In genomic region chr5:94111209-94112004, GRCh38 we compare ENCODE assay signal across 1 cellular context.
A peak's percentile ranks its signal among the peaks of the same experiment; 100 is the strongest.
TF ChIP-seq lines count a peak whose summit lies in the region.

No MANE protein-coding gene starts in this region.

TF ChIP-seq in HepG2, 621 proteins besides CTCF, POLR2A, EP300 and RAD21 (continued from another document and continues in another):
- TF ChIP-seq ZBTB49 (CRISPR knock-in tag; IDR thresholded peaks at IDR 0.05; ENCODE audit: borderline replicate concordance) (no peak), ZNF576 (CRISPR knock-in tag; IDR thresholded peaks at IDR 0.05) (no peak), GABPA (IDR thresholded peaks at IDR 0.05; ENCODE audit: low read depth, low read length) (peak; percentile 51), GABPA (CRISPR knock-in tag; IDR thresholded peaks at IDR 0.05; ENCODE audit: low read depth) (peak; percentile 91), AHDC1 (CRISPR knock-in tag; IDR thresholded peaks at IDR 0.05; ENCODE audit: borderline replicate concordance) (no peak; the same call in 1 of the 2 replicates), ARHGAP35 (CRISPR knock-in tag; IDR thresholded peaks at IDR 0.05; ENCODE audit: borderline replicate concordance) (no peak), PBX2 (CRISPR knock-in tag; IDR thresholded peaks at IDR 0.05) (no peak; the same call in 1 of the 2 replicates), ATF2 (CRISPR knock-in tag; IDR thresholded peaks at IDR 0.05) (peak; percentile 80), MEIS1 (CRISPR knock-in tag; IDR thresholded peaks at IDR 0.05; ENCODE audit: borderline replicate concordance) (peak; percentile 81), ZNF773 (CRISPR knock-in tag; IDR thresholded peaks at IDR 0.05; ENCODE audit: borderline replicate concordance) (0 out of 2 replicates have a peak, but pooled peaks have one; percentile 16), ZNF432 (CRISPR knock-in tag; IDR thresholded peaks at IDR 0.05; ENCODE audit: borderline replicate concordance) (no peak), ZNF335 (CRISPR knock-in tag; IDR thresholded peaks at IDR 0.05) (peak; percentile 95), HOMEZ (CRISPR knock-in tag; IDR thresholded peaks at IDR 0.05; ENCODE audit: low read depth) (peak; percentile 97), ZNF891 (CRISPR knock-in tag; IDR thresholded peaks at IDR 0.05) (peak; percentile 94), CSRNP2 (CRISPR knock-in tag; conservative IDR thresholded peaks at IDR 0.05; ENCODE audit: low read depth) (no peak), MED13 (CRISPR knock-in tag; IDR thresholded peaks at IDR 0.05) (no peak), ZNF431 (CRISPR knock-in tag; IDR thresholded peaks at IDR 0.05; ENCODE audit: borderline replicate concordance, low read depth) (no peak; the same call in 1 of the 2 replicates), RFX1 (IDR thresholded peaks at IDR 0.05) (no peak), ZNF350 (CRISPR knock-in tag; IDR thresholded peaks at IDR 0.05; ENCODE audit: borderline replicate concordance, low read depth) (peak; percentile 94), WIZ (CRISPR knock-in tag; IDR thresholded peaks at IDR 0.05) (no peak; the same call in 1 of the 2 replicates), NFATC3 (CRISPR knock-in tag; IDR thresholded peaks at IDR 0.05) (no peak), DRAP1 (CRISPR knock-in tag; IDR thresholded peaks at IDR 0.05) (peak; percentile 80), ZNF644 (CRISPR knock-in tag; IDR thresholded peaks at IDR 0.05; ENCODE audit: low read depth) (peak; percentile 39), DMAP1 (CRISPR knock-in tag; IDR thresholded peaks at IDR 0.05) (peak; percentile 85), MIER3 (CRISPR knock-in tag; IDR thresholded peaks at IDR 0.05; ENCODE audit: borderline replicate concordance) (peak; percentile 74; the same call in 1 of the 2 replicates), FOXK2 (IDR thresholded peaks at IDR 0.05) (peak; percentile 81), ZBED4 (CRISPR knock-in tag; IDR thresholded peaks at IDR 0.05; ENCODE audit: borderline replicate concordance) (peak; percentile 79; the same call in 1 of the 2 replicates), ISL2 (CRISPR knock-in tag; IDR thresholded peaks at IDR 0.05) (peak; percentile 69; the same call in 1 of the 2 replicates), ZNF770 (CRISPR knock-in tag; IDR thresholded peaks at IDR 0.05) (peak; percentile 46; the same call in 1 of the 2 replicates), HOXA9 (CRISPR knock-in tag; IDR thresholded peaks at IDR 0.05; ENCODE audit: borderline replicate concordance) (no peak), ZNF546 (CRISPR knock-in tag; conservative IDR thresholded peaks at IDR 0.05) (0 out of 2 replicates have a peak, but pooled peaks have one; percentile 42), ZNF691 (CRISPR knock-in tag; IDR thresholded peaks at IDR 0.05; ENCODE audit: borderline replicate concordance, low read depth) (peak; percentile 86; the same call in 1 of the 2 replicates), JDP2 (CRISPR knock-in tag; IDR thresholded peaks at IDR 0.05; ENCODE audit: borderline replicate concordance) (no peak), CEBPB (IDR thresholded peaks at IDR 0.05; ENCODE audit: borderline replicate concordance, low read depth, low read length) (no peak)
